Comparison of ENCODE assay signal across 2 cellular contexts in the genomic region with DNA sequence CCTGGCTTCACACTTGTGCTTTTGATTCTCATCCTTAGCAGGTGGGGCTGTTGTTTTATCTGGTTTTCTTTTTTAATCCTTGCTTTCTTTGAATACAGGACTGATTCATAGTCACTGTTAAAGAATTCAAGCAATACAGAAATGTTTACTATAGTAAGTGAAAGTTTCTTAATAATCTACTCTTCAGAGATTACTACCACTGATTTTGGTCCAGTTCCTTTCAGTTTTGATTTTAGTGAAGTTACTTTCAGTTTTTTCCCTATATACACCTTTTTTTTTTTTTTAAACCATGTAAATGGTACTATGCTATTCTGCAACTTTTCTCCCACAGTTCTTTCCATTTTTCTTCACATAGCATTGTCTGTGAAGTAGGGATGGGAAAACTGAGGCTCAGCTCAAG.
TF ChIP-seq lines count a peak whose summit lies in the region.

No MANE protein-coding gene starts in this region.

TF ChIP-seq in liver, 16 proteins besides CTCF, POLR2A, EP300 and RAD21:
- TF ChIP-seq RXRA (IDR thresholded peaks at IDR 0.05) (no peak), HNF4A (conservative IDR thresholded peaks at IDR 0.05) (no peak), JUND (IDR thresholded peaks at IDR 0.05) (no peak), FOXA1 (IDR thresholded peaks at IDR 0.05) (no peak), FOXA2 (IDR thresholded peaks at IDR 0.05) (no peak), NR2F2 (IDR thresholded peaks at IDR 0.05) (no peak), HNF4G (IDR thresholded peaks at IDR 0.05) (no peak), TAF1 (conservative IDR thresholded peaks at IDR 0.05) (no peak)
- TF ChIP-seq, protein P1, sequence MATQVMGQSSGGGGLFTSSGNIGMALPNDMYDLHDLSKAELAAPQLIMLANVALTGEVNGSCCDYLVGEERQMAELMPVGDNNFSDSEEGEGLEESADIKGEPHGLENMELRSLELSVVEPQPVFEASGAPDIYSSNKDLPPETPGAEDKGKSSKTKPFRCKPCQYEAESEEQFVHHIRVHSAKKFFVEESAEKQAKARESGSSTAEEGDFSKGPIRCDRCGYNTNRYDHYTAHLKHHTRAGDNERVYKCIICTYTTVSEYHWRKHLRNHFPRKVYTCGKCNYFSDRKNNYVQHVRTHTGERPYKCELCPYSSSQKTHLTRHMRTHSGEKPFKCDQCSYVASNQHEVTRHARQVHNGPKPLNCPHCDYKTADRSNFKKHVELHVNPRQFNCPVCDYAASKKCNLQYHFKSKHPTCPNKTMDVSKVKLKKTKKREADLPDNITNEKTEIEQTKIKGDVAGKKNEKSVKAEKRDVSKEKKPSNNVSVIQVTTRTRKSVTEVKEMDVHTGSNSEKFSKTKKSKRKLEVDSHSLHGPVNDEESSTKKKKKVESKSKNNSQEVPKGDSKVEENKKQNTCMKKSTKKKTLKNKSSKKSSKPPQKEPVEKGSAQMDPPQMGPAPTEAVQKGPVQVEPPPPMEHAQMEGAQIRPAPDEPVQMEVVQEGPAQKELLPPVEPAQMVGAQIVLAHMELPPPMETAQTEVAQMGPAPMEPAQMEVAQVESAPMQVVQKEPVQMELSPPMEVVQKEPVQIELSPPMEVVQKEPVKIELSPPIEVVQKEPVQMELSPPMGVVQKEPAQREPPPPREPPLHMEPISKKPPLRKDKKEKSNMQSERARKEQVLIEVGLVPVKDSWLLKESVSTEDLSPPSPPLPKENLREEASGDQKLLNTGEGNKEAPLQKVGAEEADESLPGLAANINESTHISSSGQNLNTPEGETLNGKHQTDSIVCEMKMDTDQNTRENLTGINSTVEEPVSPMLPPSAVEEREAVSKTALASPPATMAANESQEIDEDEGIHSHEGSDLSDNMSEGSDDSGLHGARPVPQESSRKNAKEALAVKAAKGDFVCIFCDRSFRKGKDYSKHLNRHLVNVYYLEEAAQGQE (IDR thresholded peaks at IDR 0.05) = no peak
- TF ChIP-seq, protein P2, sequence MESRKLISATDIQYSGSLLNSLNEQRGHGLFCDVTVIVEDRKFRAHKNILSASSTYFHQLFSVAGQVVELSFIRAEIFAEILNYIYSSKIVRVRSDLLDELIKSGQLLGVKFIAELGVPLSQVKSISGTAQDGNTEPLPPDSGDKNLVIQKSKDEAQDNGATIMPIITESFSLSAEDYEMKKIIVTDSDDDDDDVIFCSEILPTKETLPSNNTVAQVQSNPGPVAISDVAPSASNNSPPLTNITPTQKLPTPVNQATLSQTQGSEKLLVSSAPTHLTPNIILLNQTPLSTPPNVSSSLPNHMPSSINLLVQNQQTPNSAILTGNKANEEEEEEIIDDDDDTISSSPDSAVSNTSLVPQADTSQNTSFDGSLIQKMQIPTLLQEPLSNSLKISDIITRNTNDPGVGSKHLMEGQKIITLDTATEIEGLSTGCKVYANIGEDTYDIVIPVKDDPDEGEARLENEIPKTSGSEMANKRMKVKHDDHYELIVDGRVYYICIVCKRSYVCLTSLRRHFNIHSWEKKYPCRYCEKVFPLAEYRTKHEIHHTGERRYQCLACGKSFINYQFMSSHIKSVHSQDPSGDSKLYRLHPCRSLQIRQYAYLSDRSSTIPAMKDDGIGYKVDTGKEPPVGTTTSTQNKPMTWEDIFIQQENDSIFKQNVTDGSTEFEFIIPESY (IDR thresholded peaks at IDR 0.05) = no peak
- TF ChIP-seq, protein P3, sequence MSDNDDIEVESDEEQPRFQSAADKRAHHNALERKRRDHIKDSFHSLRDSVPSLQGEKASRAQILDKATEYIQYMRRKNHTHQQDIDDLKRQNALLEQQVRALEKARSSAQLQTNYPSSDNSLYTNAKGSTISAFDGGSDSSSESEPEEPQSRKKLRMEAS (IDR thresholded peaks at IDR 0.05) = no peak
- TF ChIP-seq, protein P4, sequence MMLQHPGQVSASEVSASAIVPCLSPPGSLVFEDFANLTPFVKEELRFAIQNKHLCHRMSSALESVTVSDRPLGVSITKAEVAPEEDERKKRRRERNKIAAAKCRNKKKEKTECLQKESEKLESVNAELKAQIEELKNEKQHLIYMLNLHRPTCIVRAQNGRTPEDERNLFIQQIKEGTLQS (IDR thresholded peaks at IDR 0.05) = no peak

TF ChIP-seq in HepG2, 621 proteins besides CTCF, POLR2A, EP300 and RAD21:
- TF ChIP-seq KDM3A (CRISPR knock-in tag; IDR thresholded peaks at IDR 0.05; ENCODE audit: low read depth) = no peak
- no peak for TF ChIP-seq AKAP8 (CRISPR knock-in tag; IDR thresholded peaks at IDR 0.05)
- no peak for TF ChIP-seq RFXAP (CRISPR knock-in tag; IDR thresholded peaks at IDR 0.05; ENCODE audit: borderline replicate concordance)
- no peak for TF ChIP-seq ARNTL (CRISPR knock-in tag; IDR thresholded peaks at IDR 0.05)
- TF ChIP-seq ATRX (CRISPR knock-in tag; IDR thresholded peaks at IDR 0.05; ENCODE audit: borderline replicate concordance) = no peak
- TF ChIP-seq, protein P5, sequence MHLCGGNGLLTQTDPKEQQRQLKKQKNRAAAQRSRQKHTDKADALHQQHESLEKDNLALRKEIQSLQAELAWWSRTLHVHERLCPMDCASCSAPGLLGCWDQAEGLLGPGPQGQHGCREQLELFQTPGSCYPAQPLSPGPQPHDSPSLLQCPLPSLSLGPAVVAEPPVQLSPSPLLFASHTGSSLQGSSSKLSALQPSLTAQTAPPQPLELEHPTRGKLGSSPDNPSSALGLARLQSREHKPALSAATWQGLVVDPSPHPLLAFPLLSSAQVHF (CRISPR knock-in tag; IDR thresholded peaks at IDR 0.05) = no peak
- TF ChIP-seq, protein P6, sequence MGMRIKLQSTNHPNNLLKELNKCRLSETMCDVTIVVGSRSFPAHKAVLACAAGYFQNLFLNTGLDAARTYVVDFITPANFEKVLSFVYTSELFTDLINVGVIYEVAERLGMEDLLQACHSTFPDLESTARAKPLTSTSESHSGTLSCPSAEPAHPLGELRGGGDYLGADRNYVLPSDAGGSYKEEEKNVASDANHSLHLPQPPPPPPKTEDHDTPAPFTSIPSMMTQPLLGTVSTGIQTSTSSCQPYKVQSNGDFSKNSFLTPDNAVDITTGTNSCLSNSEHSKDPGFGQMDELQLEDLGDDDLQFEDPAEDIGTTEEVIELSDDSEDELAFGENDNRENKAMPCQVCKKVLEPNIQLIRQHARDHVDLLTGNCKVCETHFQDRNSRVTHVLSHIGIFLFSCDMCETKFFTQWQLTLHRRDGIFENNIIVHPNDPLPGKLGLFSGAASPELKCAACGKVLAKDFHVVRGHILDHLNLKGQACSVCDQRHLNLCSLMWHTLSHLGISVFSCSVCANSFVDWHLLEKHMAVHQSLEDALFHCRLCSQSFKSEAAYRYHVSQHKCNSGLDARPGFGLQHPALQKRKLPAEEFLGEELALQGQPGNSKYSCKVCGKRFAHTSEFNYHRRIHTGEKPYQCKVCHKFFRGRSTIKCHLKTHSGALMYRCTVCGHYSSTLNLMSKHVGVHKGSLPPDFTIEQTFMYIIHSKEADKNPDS (CRISPR knock-in tag; IDR thresholded peaks at IDR 0.05) = no peak
- TF ChIP-seq, protein P7, sequence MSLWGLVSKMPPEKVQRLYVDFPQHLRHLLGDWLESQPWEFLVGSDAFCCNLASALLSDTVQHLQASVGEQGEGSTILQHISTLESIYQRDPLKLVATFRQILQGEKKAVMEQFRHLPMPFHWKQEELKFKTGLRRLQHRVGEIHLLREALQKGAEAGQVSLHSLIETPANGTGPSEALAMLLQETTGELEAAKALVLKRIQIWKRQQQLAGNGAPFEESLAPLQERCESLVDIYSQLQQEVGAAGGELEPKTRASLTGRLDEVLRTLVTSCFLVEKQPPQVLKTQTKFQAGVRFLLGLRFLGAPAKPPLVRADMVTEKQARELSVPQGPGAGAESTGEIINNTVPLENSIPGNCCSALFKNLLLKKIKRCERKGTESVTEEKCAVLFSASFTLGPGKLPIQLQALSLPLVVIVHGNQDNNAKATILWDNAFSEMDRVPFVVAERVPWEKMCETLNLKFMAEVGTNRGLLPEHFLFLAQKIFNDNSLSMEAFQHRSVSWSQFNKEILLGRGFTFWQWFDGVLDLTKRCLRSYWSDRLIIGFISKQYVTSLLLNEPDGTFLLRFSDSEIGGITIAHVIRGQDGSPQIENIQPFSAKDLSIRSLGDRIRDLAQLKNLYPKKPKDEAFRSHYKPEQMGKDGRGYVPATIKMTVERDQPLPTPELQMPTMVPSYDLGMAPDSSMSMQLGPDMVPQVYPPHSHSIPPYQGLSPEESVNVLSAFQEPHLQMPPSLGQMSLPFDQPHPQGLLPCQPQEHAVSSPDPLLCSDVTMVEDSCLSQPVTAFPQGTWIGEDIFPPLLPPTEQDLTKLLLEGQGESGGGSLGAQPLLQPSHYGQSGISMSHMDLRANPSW (CRISPR knock-in tag; IDR thresholded peaks at IDR 0.05; ENCODE audit: borderline replicate concordance) = no peak
- no peak for TF ChIP-seq HNRNPL (IDR thresholded peaks at IDR 0.05; ENCODE audit: low read depth, low read length)
